Comparison of ENCODE assay signal across 8 cellular contexts in the genomic region with DNA sequence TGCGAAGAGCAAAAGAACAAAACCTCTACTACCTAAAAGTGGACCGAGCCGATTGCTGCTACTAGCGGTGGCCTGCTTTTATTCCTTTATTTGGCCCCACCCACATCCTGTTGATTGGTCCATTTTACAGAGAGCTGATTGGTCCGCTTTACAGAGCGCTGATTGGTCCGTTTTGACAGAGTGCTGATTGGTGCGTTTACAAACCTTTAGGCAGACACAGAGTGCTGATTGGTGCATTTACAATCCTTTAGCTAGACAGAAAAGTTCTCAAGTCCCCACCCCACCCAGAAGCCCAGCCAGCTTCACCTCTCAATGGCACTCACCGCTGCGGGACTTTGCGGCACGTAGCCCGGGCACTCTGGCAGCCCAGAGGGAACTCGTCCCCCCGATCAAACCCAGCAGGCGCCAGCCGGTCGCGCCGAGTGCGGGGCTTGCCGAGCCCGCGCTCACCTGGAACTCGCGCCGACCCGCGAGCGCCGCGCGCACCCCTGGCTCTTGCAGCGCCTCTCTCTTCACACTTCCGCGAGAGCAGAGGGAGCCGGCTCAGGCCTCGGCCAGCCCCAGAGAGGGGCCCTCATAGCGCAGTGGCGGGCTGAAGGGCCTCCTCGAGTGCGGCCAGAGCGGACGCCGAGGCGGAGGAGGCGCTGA. TPM values are rescaled to one million over a fixed set of nuclear protein-coding genes. Genes with fewer than 3 reads are reported as not detected.
DNase-seq lines count a peak whose midpoint lies in the region; ATAC-seq and TF ChIP-seq lines count a peak whose summit lies in the region.

No MANE protein-coding gene starts in this region.

- no peak overlapping the region for H3K4me3 Mint-ChIP-seq in endothelial cell (ENCODE audit: unreplicated experiment)

- intact Hi-C loops in tibial artery (cut with DNase I; ENCODE audit: low total_unique reads) = no loop called here

- no peaks in the 10 kb centered on the region for H3K36me3 ChIP-seq in kidney epithelial cell (ENCODE audit: control insufficient read depth, insufficient read depth, low read length)
- H3K36me3 ChIP-seq in tibial artery = no peaks in the 10 kb centered on the region

- H3K36me3 Mint-ChIP-seq in activated naive CD4-positive, alpha-beta T cell treated with anti-CD3 and anti-CD28 coated beads, Interleukin-2, amount 50 U/mL, for 72 hours = no peaks in the 10 kb centered on the region
- no peaks in the 10 kb centered on the region for H3K36me3 Mint-ChIP-seq in endothelial cell (ENCODE audit: low read depth, unreplicated experiment)

- DNase-seq in AG04450 (ENCODE audit: low read depth, low spot score) (no peak), kidney epithelial cell (ENCODE audit: low read depth) (no peak), tibial artery (no peak), mesenteric fat pad (ENCODE audit: low spot score) (no peak), endothelial cell (ENCODE audit: low spot score) (no peak), NCI-H1694 (lab: John Stamatoyannopoulos, UW) (no peak)
- peak in 1 of 2 donors; percentile 17 for DNase-seq in activated naive CD4-positive, alpha-beta T cell treated with anti-CD3 and anti-CD28 coated beads, Interleukin-2, amount 50 U/mL, for 72 hours (ENCODE audit: low spot score in 2 of 2)

- CTCF ChIA-PET in AG04450 (lab: Charles Lee) = interaction anchor here (0.6 kb wide), 1 partner anchor 13 kb away, joined by 5 read pairs; no protein-coding TSS in a partner anchor

- H3K27me3 Mint-ChIP-seq in endothelial cell (ENCODE audit: unreplicated experiment) = peaks cover 3% of the 10 kb centered on the region

- H3K9me3 ChIP-seq in AG04450 (ENCODE audit: control insufficient read depth, insufficient read depth, low read length) = peaks cover 10% of the 10 kb centered on the region
- H3K9me3 ChIP-seq in tibial artery = no peaks in the 10 kb centered on the region

- H3K9me3 Mint-ChIP-seq in activated naive CD4-positive, alpha-beta T cell treated with anti-CD3 and anti-CD28 coated beads, Interleukin-2, amount 50 U/mL, for 72 hours = no peaks in the 10 kb centered on the region
- no peaks in the 10 kb centered on the region for H3K9me3 Mint-ChIP-seq in endothelial cell (ENCODE audit: unreplicated experiment)

- H3K27ac ChIP-seq in AG04450 (ENCODE audit: low read depth, low read length) (no peak overlapping the region), tibial artery (no peak overlapping the region)

- peak overlapping the region; percentile 40; the same call in 1 of the 2 replicates for H3K4me3 ChIP-seq in AG04450 (ENCODE audit: low read depth, low read length)
- peak overlapping the region; percentile 44 for H3K4me3 ChIP-seq in kidney epithelial cell (ENCODE audit: low read depth, low read length)
- peak overlapping the region; percentile 19 to 39 for H3K4me3 ChIP-seq in tibial artery

- no peaks in the 10 kb centered on the region for H3K4me1 Mint-ChIP-seq in endothelial cell (ENCODE audit: unreplicated experiment)

- H3K27me3 ChIP-seq in AG04450 (ENCODE audit: control insufficient read depth, insufficient read depth, low read length) = no peaks in the 10 kb centered on the region
- H3K27me3 ChIP-seq in kidney epithelial cell (ENCODE audit: control insufficient read depth, insufficient read depth, low read length) = no peaks in the 10 kb centered on the region
- H3K27me3 ChIP-seq in tibial artery = peaks cover 0 to 16% of the 10 kb centered on the region in 2 donors

- TF ChIP-seq CTCF in AG04450 (IDR thresholded peaks at IDR 0.05; ENCODE audit: low read depth, low read length) (no peak), kidney epithelial cell (IDR thresholded peaks at IDR 0.05; ENCODE audit: insufficient read depth, low read length, poor library complexity, severe bottlenecking) (no peak), tibial artery (IDR thresholded peaks at IDR 0.05) (no peak), endothelial cell (IDR thresholded peaks at IDR 0.05; ENCODE audit: unreplicated experiment) (no peak)

- no peak overlapping the region for H3K27ac Mint-ChIP-seq in activated naive CD4-positive, alpha-beta T cell treated with anti-CD3 and anti-CD28 coated beads, Interleukin-2, amount 50 U/mL, for 72 hours
- no peak overlapping the region for H3K27ac Mint-ChIP-seq in endothelial cell (ENCODE audit: unreplicated experiment)

- peaks cover 0 to 5% (median 2%) of the 10 kb centered on the region in 4 donors for H3K4me1 ChIP-seq in tibial artery

- ATAC-seq in HG02642 (IDR thresholded peaks at IDR 0.05; ENCODE audit: poor library complexity, unreplicated experiment) = peak; percentile 71
- ATAC-seq in activated naive CD4-positive, alpha-beta T cell treated with anti-CD3 and anti-CD28 coated beads, Interleukin-2, amount 50 U/mL, for 72 hours = peak; percentile 46 to 75

- POLR2A ChIA-PET in AG04450 (lab: Yijun Ruan, JAX) = no interaction called here

RNA-seq across cellular contexts. Expression of a gene that starts 8.7 kb away (rescaled TPM):
- 4.7 and 5.1 TPM in 2 replicates for polyA plus RNA-seq in AG04450 (2011; rRNA removed)
- polyA minus RNA-seq in AG04450 (2011; rRNA and poly(A)+ RNA removed) = 11.4 and 14.3 TPM in 2 replicates
- under 1 TPM; 0.11 to 0.66 TPM for total RNA-seq in activated naive CD4-positive, alpha-beta T cell treated with anti-CD3 and anti-CD28 coated beads, Interleukin-2, amount 50 U/mL, for 72 hours
- total RNA-seq in kidney epithelial cell (11.0 and 17.5 TPM in 2 replicates), mesenteric fat pad (41.6 TPM), endothelial cell (ENCODE audit: unreplicated experiment) (17.2 TPM)
